Comparison of ENCODE assay signal across 8 cellular contexts in the genomic region with DNA sequence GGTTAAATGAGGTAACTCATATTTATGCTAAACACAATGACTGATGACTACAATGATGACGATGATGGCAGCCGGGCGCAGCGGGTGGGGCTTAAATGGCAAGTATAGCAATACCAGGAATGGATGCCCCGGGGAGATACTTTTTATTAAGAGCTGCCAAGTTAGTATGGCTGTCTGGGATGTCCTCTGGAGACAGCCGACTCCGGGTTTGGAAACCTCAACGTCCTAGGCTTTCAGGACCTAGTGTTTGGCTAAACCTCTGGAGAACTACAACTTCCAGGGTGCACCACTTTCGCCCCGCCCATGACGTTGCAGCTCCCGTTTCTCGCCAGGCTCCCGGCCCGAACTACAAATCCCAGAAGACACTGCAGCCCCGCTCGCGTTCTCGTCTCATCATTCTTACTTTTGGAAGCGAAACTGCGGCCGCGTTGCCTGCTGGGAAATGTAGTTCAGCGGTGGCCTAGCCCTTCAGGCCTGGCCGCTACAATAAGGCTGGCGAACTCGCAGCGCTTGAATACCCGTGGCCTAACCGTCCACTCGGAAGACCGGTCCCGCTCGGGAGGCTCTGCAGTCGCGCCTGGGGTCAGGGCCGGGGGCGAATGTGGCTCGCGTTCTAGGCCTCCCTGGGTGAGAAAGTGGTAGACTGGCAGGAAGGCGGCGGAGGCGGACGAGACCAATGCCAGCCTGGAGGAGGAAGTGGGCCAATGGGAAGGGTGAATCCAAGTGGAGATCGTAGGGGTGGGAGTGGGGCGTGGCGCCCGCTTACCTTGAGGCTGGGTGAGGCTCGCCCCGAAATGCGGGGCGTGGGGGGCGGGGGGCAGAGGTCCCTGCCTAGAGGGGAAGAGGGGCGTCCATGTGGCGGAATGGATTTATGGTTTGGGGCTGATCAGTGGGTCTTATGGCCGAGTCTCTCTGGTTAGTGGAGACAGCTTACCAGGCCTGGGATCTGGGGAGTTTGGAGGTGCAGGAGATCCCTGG. TPM values are rescaled to one million over a fixed set of nuclear protein-coding genes. Genes with fewer than 3 reads are reported as not detected.
DNase-seq lines count a peak whose midpoint lies in the region; ATAC-seq and TF ChIP-seq lines count a peak whose summit lies in the region.

A gene (plus strand): TSS at position 463 of the 978 bp plus-strand sequence. CDS start 2,221 bp downstream, outside the sequence.

- DNase-seq in CD8-positive, alpha-beta T cell: peak; percentile 95 to 99 (median 98)
- DNase-seq in HS-27A (ENCODE audit: low read depth): peak; percentile 81
- DNase-seq in NK-92 (lab: John Stamatoyannopoulos, UW; ENCODE audit: unreplicated experiment): peak; percentile 90
- DNase-seq in activated CD8-positive, alpha-beta memory T cell treated with anti-CD3 and anti-CD28 coated beads for 1 hour (ENCODE audit: extremely low read depth in 1 of 2, low read depth in 1 of 2): peak; percentile 97
- DNase-seq in effector CD4-positive, alpha-beta T cell: peak; percentile 99
- peak; percentile 100 for DNase-seq in lower lobe of right lung
- DNase-seq in stimulated activated CD4-positive, alpha-beta T cell treated with anti-CD3 and anti-CD28 coated beads, TNF-alpha, amount 100 ng/mL, for 24 hours (ENCODE audit: low read depth in 3 of 3): peak; percentile 96 to 99 (median 99)

- no peaks in the 10 kb centered on the region for H3K4me1 ChIP-seq in CD8-positive, alpha-beta T cell (ENCODE audit: insufficient read depth, low read length)
- H3K4me1 ChIP-seq in lower lobe of right lung: peaks cover 10% of the 10 kb centered on the region

- intact Hi-C loops in CD8-positive, alpha-beta T cell (cut with DNase I, micrococcal nuclease): loop anchor here (1.0 to 10.0 kb wide), 9 partner anchors 40 to 1860 kb away; a partner anchor contains a TSS
- intact Hi-C loops in lower lobe of right lung (cut with DNase I): no loop called here

- no peaks in the 10 kb centered on the region for H3K27me3 Mint-ChIP-seq in CD8-positive, alpha-beta T cell (ENCODE audit: low read depth)

- H3K4me1 Mint-ChIP-seq in CD8-positive, alpha-beta T cell (ENCODE audit: low read depth): peaks cover 26% of the 10 kb centered on the region

- H3K27me3 ChIP-seq in CD8-positive, alpha-beta T cell (ENCODE audit: insufficient read depth, low read length): no peaks in the 10 kb centered on the region
- no peaks in the 10 kb centered on the region for H3K27me3 ChIP-seq in lower lobe of right lung (ENCODE audit: low read depth)

- CTCF ChIA-PET in CD8-positive, alpha-beta T cell (lab: Charles Lee): interaction anchor here (0.7 to 1.6 kb wide), 4 partner anchors 8 to 84 kb away, joined by 3 to 6 read pairs (median 3); no protein-coding TSS in a partner anchor

- peak within 1 kb of the TSS; percentile 68 for H3K27ac ChIP-seq in CD8-positive, alpha-beta T cell (ENCODE audit: low read depth, low read length)
- peak within 1 kb of the TSS; percentile 97 for H3K27ac ChIP-seq in lower lobe of right lung

- H3K4me3 Mint-ChIP-seq in CD8-positive, alpha-beta T cell: peak within 1 kb of the TSS; percentile 95

- H3K4me3 ChIP-seq in CD8-positive, alpha-beta T cell (ENCODE audit: low read depth, low read length): peak within 1 kb of the TSS; percentile 92
- peak within 1 kb of the TSS; percentile 81 for H3K4me3 ChIP-seq in lower lobe of right lung

- peak; percentile 93 for ATAC-seq in CD8-positive, alpha-beta T cell
- ATAC-seq in GM19467 (IDR thresholded peaks at IDR 0.05; ENCODE audit: unreplicated experiment) (peak; percentile 92), lower lobe of right lung (peak; percentile 96 to 99)

- H3K36me3 Mint-ChIP-seq in CD8-positive, alpha-beta T cell: peaks cover 35% of the 10 kb centered on the region

- H3K36me3 ChIP-seq in CD8-positive, alpha-beta T cell (ENCODE audit: insufficient read depth, low read length): peaks cover 13% of the 10 kb centered on the region
- H3K36me3 ChIP-seq in lower lobe of right lung: peaks cover 27% of the 10 kb centered on the region

- H3K9me3 ChIP-seq in CD8-positive, alpha-beta T cell (ENCODE audit: low read length): no peaks in the 10 kb centered on the region
- no peaks in the 10 kb centered on the region for H3K9me3 ChIP-seq in lower lobe of right lung

- H3K9me3 Mint-ChIP-seq in CD8-positive, alpha-beta T cell: no peaks in the 10 kb centered on the region

- POLR2A ChIA-PET in CD8-positive, alpha-beta T cell (lab: Charles Lee): interaction anchor here (0.6 to 1.2 kb wide), 2 partner anchors 14 to 1100 kb away, joined by 3 to 4 read pairs; a partner anchor contains a TSS

- no peak for TF ChIP-seq CTCF in CD8-positive, alpha-beta T cell (IDR thresholded peaks at IDR 0.05)
- TF ChIP-seq CTCF in lower lobe of right lung (IDR thresholded peaks at IDR 0.05): no peak

- peak within 1 kb of the TSS; percentile 95 for H3K27ac Mint-ChIP-seq in CD8-positive, alpha-beta T cell

RNA-seq across cellular contexts. Expression of the gene that starts here (rescaled TPM):
- 1 to 10 TPM; 4.6 to 5.3 TPM for total RNA-seq in CD8-positive, alpha-beta T cell
- 19.0 TPM for total RNA-seq in lower lobe of right lung

Comparison
In these comparisons a context has a peak if more than half of its experiments do, and no peak if none do; other contexts are left out.
1. Peak in every context shown above with its lines: DNase-seq, ATAC-seq, H3K4me3 ChIP-seq and H3K27ac ChIP-seq.